ENCODE assay signal across 2 cellular contexts in genomic region chr4:117692538-117692937, GRCh38.
TF ChIP-seq lines count a peak whose summit lies in the region.

No MANE protein-coding gene starts in this region.

TF ChIP-seq in GM23338, 12 proteins besides CTCF, POLR2A, EP300 and RAD21 (continued from another document):
- TF ChIP-seq ZNF331 (CRISPR knock-in tag; IDR thresholded peaks at IDR 0.05; ENCODE audit: low read depth) (no peak), CREB1 (CRISPR knock-in tag; IDR thresholded peaks at IDR 0.05; ENCODE audit: low read depth) (no peak), STAT1 (IDR thresholded peaks at IDR 0.05; ENCODE audit: unreplicated experiment) (no peak), NANOG (IDR thresholded peaks at IDR 0.05; ENCODE audit: borderline replicate concordance) (no peak), ETS1 (IDR thresholded peaks at IDR 0.05) (no peak), REST (IDR thresholded peaks at IDR 0.05; ENCODE audit: unreplicated experiment) (no peak)

TF ChIP-seq in HepG2, 621 proteins besides CTCF, POLR2A, EP300 and RAD21:
- TF ChIP-seq ZBTB25 (CRISPR knock-in tag; IDR thresholded peaks at IDR 0.05) (no peak), RCOR2 (CRISPR knock-in tag; IDR thresholded peaks at IDR 0.05) (no peak), ZNF773 (CRISPR knock-in tag; IDR thresholded peaks at IDR 0.05; ENCODE audit: borderline replicate concordance) (no peak), DNMT1 (CRISPR knock-in tag; IDR thresholded peaks at IDR 0.05) (no peak), SYNCRIP (IDR thresholded peaks at IDR 0.05; ENCODE audit: insufficient read depth, low read depth, low read length) (no peak), ZNF101 (CRISPR knock-in tag; IDR thresholded peaks at IDR 0.05; ENCODE audit: borderline replicate concordance, low read depth) (no peak), ETV6 (CRISPR knock-in tag; conservative IDR thresholded peaks at IDR 0.05) (no peak), SIN3B (IDR thresholded peaks at IDR 0.05; ENCODE audit: low read length) (no peak), KLF16 (CRISPR knock-in tag; IDR thresholded peaks at IDR 0.05) (no peak)
